Comparison of ENCODE assay signal across 8 cellular contexts in genomic region chr12:49233842-49234526, GRCh38. TPM values are rescaled to one million over a fixed set of nuclear protein-coding genes. Genes with fewer than 3 reads are reported as not detected.
DNase-seq lines count a peak whose midpoint lies in the region; ATAC-seq and TF ChIP-seq lines count a peak whose summit lies in the region.

No MANE protein-coding gene starts in this region.

- H3K27ac ChIP-seq in CD4-positive, alpha-beta T cell (ENCODE audit: low read depth, low read length): no peak overlapping the region
- H3K27ac ChIP-seq in KOPT-K1 (ENCODE audit: low read depth, low read length, poor library complexity, severe bottlenecking) (peak overlapping the region; percentile 60), suprapubic skin (peak overlapping the region; percentile 94)

- H3K9me3 ChIP-seq in CD4-positive, alpha-beta T cell (ENCODE audit: control insufficient read depth, low read length): no peaks in the 10 kb centered on the region
- H3K9me3 ChIP-seq in KOPT-K1 (ENCODE audit: insufficient read depth, low read length, poor library complexity, severe bottlenecking): no peaks in the 10 kb centered on the region
- no peaks in the 10 kb centered on the region for H3K9me3 ChIP-seq in mononuclear cell (ENCODE audit: low read depth, low read length)
- no peaks in the 10 kb centered on the region for H3K9me3 ChIP-seq in suprapubic skin

- peak in 2 of 10 experiments; percentile 15 to 17 for DNase-seq in CD4-positive, alpha-beta T cell
- DNase-seq in SHP77 treated with DMSO at 0.1 percent for 48 hours (lab: John Stamatoyannopoulos, UW) (peak; percentile 38), choroid plexus epithelial cell (ENCODE audit: low read depth) (no peak), suprapubic skin (ENCODE audit: low spot score in 2 of 2) (peak in 1 of 2 donors; percentile 76), NCI-H524 treated with DMSO at 0.1 percent for 48 hours (lab: John Stamatoyannopoulos, UW) (no peak), GM19240 (ENCODE audit: insufficient read length, low spot score) (no peak)

- H3K4me1 Mint-ChIP-seq in CD4-positive, alpha-beta T cell (ENCODE audit: low read depth): peaks cover 15% of the 10 kb centered on the region

- H3K9me3 Mint-ChIP-seq in CD4-positive, alpha-beta T cell: no peaks in the 10 kb centered on the region

- no peaks in the 10 kb centered on the region for H3K36me3 Mint-ChIP-seq in CD4-positive, alpha-beta T cell (ENCODE audit: low read depth)

- TF ChIP-seq EP300 in suprapubic skin (IDR thresholded peaks at IDR 0.05): no peak

- no peaks in the 10 kb centered on the region for H3K27me3 Mint-ChIP-seq in CD4-positive, alpha-beta T cell

- H3K4me3 ChIP-seq in choroid plexus epithelial cell (ENCODE audit: low read depth, low read length) (peak overlapping the region; percentile 61), mononuclear cell (ENCODE audit: low read length) (peak overlapping the region; percentile 59), suprapubic skin (peak overlapping the region; percentile 59)

- H3K27ac Mint-ChIP-seq in CD4-positive, alpha-beta T cell: peak overlapping the region; percentile 79

- CTCF ChIA-PET in CD4-positive, alpha-beta T cell (lab: Charles Lee): interaction anchor here (1.5 to 2.6 kb wide), 2 partner anchors 18 to 44 kb away, joined by 3 to 7 read pairs; no protein-coding TSS in a partner anchor

- TF ChIP-seq POLR2A in suprapubic skin (IDR thresholded peaks at IDR 0.05): no peak

- no peak for ATAC-seq in CD4-positive, alpha-beta T cell (ENCODE audit: poor library complexity)

- H3K36me3 ChIP-seq in KOPT-K1 (ENCODE audit: insufficient read depth, low read length) (no peaks in the 10 kb centered on the region), suprapubic skin (no peaks in the 10 kb centered on the region)

- 69% methylated on average over 19 of the region's 19 CpGs for WGBS in suprapubic skin

- POLR2A ChIA-PET in CD4-positive, alpha-beta T cell (lab: Charles Lee): interaction anchor here (2.7 to 3.4 kb wide), 2 partner anchors 45 to 103 kb away, joined by 45 to 52 read pairs; partner anchors contain the start of genes TUBA1A and TUBA1B

- intact Hi-C loops in CD4-positive, alpha-beta T cell (cut with DNase I, micrococcal nuclease): loop anchor here (1.0 to 2.0 kb wide), 3 partner anchors 29 to 45 kb away; partner anchors contain the start of gene TUBA1A (in 1 of the 2)

- H3K4me1 ChIP-seq in mononuclear cell (ENCODE audit: insufficient read depth, low read length) (peaks cover 48% of the 10 kb centered on the region), suprapubic skin (peaks cover 21% of the 10 kb centered on the region)

- no peaks in the 10 kb centered on the region for H3K27me3 ChIP-seq in CD4-positive, alpha-beta T cell (ENCODE audit: control insufficient read depth, insufficient read depth, low read length)
- H3K27me3 ChIP-seq in mononuclear cell (ENCODE audit: insufficient read depth, low read length) (no peaks in the 10 kb centered on the region), suprapubic skin (no peaks in the 10 kb centered on the region)

- peak overlapping the region; percentile 67 for H3K4me3 Mint-ChIP-seq in CD4-positive, alpha-beta T cell

- no peak for TF ChIP-seq CTCF in CD4-positive, alpha-beta T cell (IDR thresholded peaks at IDR 0.05)
- TF ChIP-seq CTCF in choroid plexus epithelial cell (conservative IDR thresholded peaks at IDR 0.05; ENCODE audit: low read depth, low read length) (no peak), suprapubic skin (IDR thresholded peaks at IDR 0.05) (no peak)

RNA-seq across cellular contexts. Expression of gene TUBA1C, which starts 30.9 kb away (rescaled TPM):
- 10 to 100 TPM; 23.4 to 28.9 TPM for total RNA-seq in CD4-positive, alpha-beta T cell
- total RNA-seq in mononuclear cell: 52.3 TPM
- total RNA-seq in suprapubic skin: 100 to 1,000 TPM; 115 to 747 (median 609) TPM

RNA-seq across cellular contexts. Expression of gene TUBA1A, which starts 45.1 kb away (rescaled TPM):
- total RNA-seq in CD4-positive, alpha-beta T cell: 100 to 1,000 TPM; 295 to 305 TPM
- total RNA-seq in mononuclear cell (285 TPM), suprapubic skin (100 to 1,000 TPM in 3 of 4 donors, 10 to 100 TPM in 1; 70.0 to 251 (median 181) TPM)
